ENCODE assay signal across 37 cellular contexts in genomic region chr18:1394426-1394825, GRCh38.
"Had no signal": no experiment of that assay in that cellular context is flagged by ENCODE, and none has a peak within 500 bp of the region (broad histone marks: within the 10 kb centered on the region; RNA-seq: fewer than 3 reads in every experiment).

No MANE protein-coding gene starts in this region.

- H3K4me1 Mint-ChIP-seq: activated CD4-positive, alpha-beta T cell treated with anti-CD3 and anti-CD28 coated beads for 36 hours; activated CD4-positive, alpha-beta T cell treated with anti-CD3 and anti-CD28 coated beads, Interleukin-2, amount 10 ng/mL, durations not matched to agents 7 days and 5 days; activated naive CD8-positive, alpha-beta T cell treated with anti-CD3 and anti-CD28 coated beads, Interleukin-2, amount 10 ng/mL, durations not matched to agents 7 days and 5 days; activated naive CD8-positive, alpha-beta T cell treated with anti-CD3 and anti-CD28 coated beads, Interleukin-2, amount 50 U/mL, for 24 hours; activated T-helper 17 cell treated with anti-CD3 and anti-CD28 coated beads, Interleukin-2, amount 50 U/mL, for 72 hours; brain; central memory CD8-positive, alpha-beta T cell; WTC11 had no signal

- H3K9me3 ChIP-seq: ascending aorta had no signal

- H3K9me3 Mint-ChIP-seq: activated CD4-positive, alpha-beta memory T cell treated with anti-CD3 and anti-CD28 coated beads for 36 hours; activated CD4-positive, alpha-beta T cell treated with anti-CD3 and anti-CD28 coated beads, Interleukin-2, amount 10 ng/mL, durations not matched to agents 7 days and 5 days; activated CD8-positive, alpha-beta T cell treated with anti-CD3 and anti-CD28 coated beads for 36 hours; activated naive CD4-positive, alpha-beta T cell treated with anti-CD3 and anti-CD28 coated beads for 36 hours; activated T-helper 1 cell treated with anti-CD3 and anti-CD28 coated beads, Interleukin-12 subunit alpha, Interleukin-12 subunit beta, Interleukin-2, Interleukin-4 antibody, amounts not matched to agents 30 ng/mL and 10 ng/mL and 1 ng/mL, durations not matched to agents 14 hours and 24 hours and 36 hours; T-helper 1 cell treated with Interleukin-12 subunit alpha and Interleukin-12 subunit beta and Interleukin-4 antibody, amounts not matched to agents 30 μg/mL and 1 μg/mL, for 36 hours had no signal

- ATAC-seq: activated CD4-positive, alpha-beta T cell treated with anti-CD3 and anti-CD28 coated beads for 36 hours; activated CD4-positive, CD25-positive, alpha-beta regulatory T cell treated with anti-CD3 and anti-CD28 coated beads, Interleukin-2, amount 50 U/mL, for 24 hours; activated CD8-positive, alpha-beta T cell treated with anti-CD3 and anti-CD28 coated beads for 36 hours; activated naive CD8-positive, alpha-beta T cell treated with anti-CD3 and anti-CD28 coated beads, Interleukin-2, amount 50 U/mL, for 24 hours; activated T-cell treated with anti-CD3 and anti-CD28 coated beads, Interleukin-2, amount 50 U/mL, for 4 hours; activated T-cell treated with anti-CD3 and anti-CD28 coated beads, Interleukin-2, amount 50 U/mL, for 72 hours; activated T-helper 17 cell treated with anti-CD3 and anti-CD28 coated beads, Interleukin-2, amount 50 U/mL, for 72 hours; WTC11 had no signal

- DNase-seq: activated CD4-positive, alpha-beta memory T cell treated with anti-CD3 and anti-CD28 coated beads for 36 hours; activated CD4-positive, alpha-beta T cell treated with anti-CD3 and anti-CD28 coated beads for 1 hour; activated CD4-positive, alpha-beta T cell treated with anti-CD3 and anti-CD28 coated beads for 36 hours; activated CD4-positive, alpha-beta T cell treated with anti-CD3 and anti-CD28 coated beads for 48 hours; activated CD4-positive, alpha-beta T cell treated with anti-CD3 and anti-CD28 coated beads, Interleukin-2, amount 10 ng/mL, durations not matched to agents 7 days and 5 days; activated CD4-positive, CD25-positive, alpha-beta regulatory T cell; activated CD8-positive, alpha-beta memory T cell treated with anti-CD3 and anti-CD28 coated beads, Interleukin-2, amount 50 U/mL, for 4 hours; activated CD8-positive, alpha-beta T cell treated with anti-CD3 and anti-CD28 coated beads for 36 hours; activated effector memory CD4-positive, alpha-beta T cell treated with anti-CD3 and anti-CD28 coated beads, Interleukin-2, amount 50 U/mL, for 16 hours; activated gamma-delta T cell treated with Interleukin-2 at 50 U/mL for 16 hours; activated naive CD4-positive, alpha-beta T cell; activated naive CD4-positive, alpha-beta T cell treated with anti-CD3 and anti-CD28 coated beads for 36 hours; activated naive CD4-positive, alpha-beta T cell treated with anti-CD3 and anti-CD28 coated beads, Interleukin-2, amount 50 U/mL, for 16 hours; activated naive CD8-positive, alpha-beta T cell treated with anti-CD3 and anti-CD28 coated beads, Interleukin-2, amount 10 ng/mL, durations not matched to agents 7 days and 5 days; activated naive CD8-positive, alpha-beta T cell treated with anti-CD3 and anti-CD28 coated beads, Interleukin-2, amount 50 U/mL, for 24 hours; activated T-cell treated with anti-CD3 and anti-CD28 coated beads for 4 hours; activated T-cell treated with anti-CD3 and anti-CD28 coated beads, Interleukin-2, amount 50 U/mL, for 1 hour; activated T-cell treated with anti-CD3 and anti-CD28 coated beads, Interleukin-2, amount 50 U/mL, for 4 hours; activated T-cell treated with anti-CD3 and anti-CD28 coated beads, Interleukin-2, amount 50 U/mL, for 72 hours; amygdala; anterior cingulate cortex; caudate nucleus; cerebellar nuclear complex; T-helper 2 cell; T-helper 9 cell; WERI-Rb-1 had no signal

- H3K27ac ChIP-seq: ascending aorta, cardiac muscle cell, WERI-Rb-1 had no signal

- H3K27ac Mint-ChIP-seq: activated CD4-positive, alpha-beta memory T cell treated with anti-CD3 and anti-CD28 coated beads for 36 hours; activated CD4-positive, alpha-beta T cell treated with anti-CD3 and anti-CD28 coated beads for 36 hours; activated CD4-positive, alpha-beta T cell treated with anti-CD3 and anti-CD28 coated beads, Interleukin-2, amount 10 ng/mL, durations not matched to agents 7 days and 5 days; activated CD8-positive, alpha-beta T cell treated with anti-CD3 and anti-CD28 coated beads for 36 hours; activated naive CD4-positive, alpha-beta T cell treated with anti-CD3 and anti-CD28 coated beads for 36 hours; activated naive CD8-positive, alpha-beta T cell; activated naive CD8-positive, alpha-beta T cell treated with anti-CD3 and anti-CD28 coated beads, Interleukin-2, amount 10 ng/mL, durations not matched to agents 7 days and 5 days; activated naive CD8-positive, alpha-beta T cell treated with anti-CD3 and anti-CD28 coated beads, Interleukin-2, amount 50 U/mL, for 24 hours; activated T-cell treated with anti-CD3 and anti-CD28 coated beads, Interleukin-2, amount 50 U/mL, for 72 hours; activated T-helper 1 cell treated with anti-CD3 and anti-CD28 coated beads, Interleukin-12 subunit alpha, Interleukin-12 subunit beta, Interleukin-2, Interleukin-4 antibody, amounts not matched to agents 30 ng/mL and 10 ng/mL and 1 ng/mL, durations not matched to agents 14 hours and 24 hours and 36 hours; activated T-helper 17 cell treated with anti-CD3 and anti-CD28 coated beads, Interleukin-2, amount 50 U/mL, for 72 hours; brain; T-helper 1 cell treated with Interleukin-12 subunit alpha and Interleukin-12 subunit beta and Interleukin-4 antibody, amounts not matched to agents 30 μg/mL and 1 μg/mL, for 36 hours; T-helper 2 cell treated with Interferon-gamma antibody and Interleukin-4, amounts not matched to agents 5 μg/mL and 100 μg/mL, for 36 hours; WTC11 had no signal

- H3K4me1 ChIP-seq: ascending aorta had no signal

- H3K27me3 ChIP-seq: ascending aorta, cardiac muscle cell had no signal

- H3K4me3 Mint-ChIP-seq: activated CD4-positive, alpha-beta memory T cell treated with anti-CD3 and anti-CD28 coated beads for 36 hours; activated CD4-positive, alpha-beta T cell treated with anti-CD3 and anti-CD28 coated beads for 36 hours; activated CD4-positive, alpha-beta T cell treated with anti-CD3 and anti-CD28 coated beads, Interleukin-2, amount 10 ng/mL, durations not matched to agents 7 days and 5 days; activated CD8-positive, alpha-beta T cell treated with anti-CD3 and anti-CD28 coated beads for 36 hours; activated naive CD4-positive, alpha-beta T cell treated with anti-CD3 and anti-CD28 coated beads for 36 hours; activated naive CD8-positive, alpha-beta T cell; activated naive CD8-positive, alpha-beta T cell treated with anti-CD3 and anti-CD28 coated beads, Interleukin-2, amount 10 ng/mL, durations not matched to agents 7 days and 5 days; activated naive CD8-positive, alpha-beta T cell treated with anti-CD3 and anti-CD28 coated beads, Interleukin-2, amount 50 U/mL, for 24 hours; activated T-cell treated with anti-CD3 and anti-CD28 coated beads, Interleukin-2, amount 50 U/mL, for 4 hours; activated T-cell treated with anti-CD3 and anti-CD28 coated beads, Interleukin-2, amount 50 U/mL, for 72 hours; activated T-helper 1 cell treated with anti-CD3 and anti-CD28 coated beads, Interleukin-12 subunit alpha, Interleukin-12 subunit beta, Interleukin-2, Interleukin-4 antibody, amounts not matched to agents 30 ng/mL and 10 ng/mL and 1 ng/mL, durations not matched to agents 14 hours and 24 hours and 36 hours; activated T-helper 17 cell treated with anti-CD3 and anti-CD28 coated beads, Interleukin-2, amount 50 U/mL, for 72 hours; brain; central memory CD8-positive, alpha-beta T cell; T-helper 1 cell treated with Interleukin-12 subunit alpha and Interleukin-12 subunit beta and Interleukin-4 antibody, amounts not matched to agents 30 μg/mL and 1 μg/mL, for 36 hours; T-helper 2 cell treated with Interferon-gamma antibody and Interleukin-4, amounts not matched to agents 5 μg/mL and 100 μg/mL, for 36 hours; WTC11 had no signal

- H3K4me3 ChIP-seq: ascending aorta, cardiac muscle cell had no signal

- H3K36me3 Mint-ChIP-seq: activated CD4-positive, alpha-beta memory T cell treated with anti-CD3 and anti-CD28 coated beads for 36 hours; activated naive CD8-positive, alpha-beta T cell; activated naive CD8-positive, alpha-beta T cell treated with anti-CD3 and anti-CD28 coated beads, Interleukin-2, amount 10 ng/mL, durations not matched to agents 7 days and 5 days; brain; WTC11 had no signal

- H3K36me3 ChIP-seq: ascending aorta, cardiac muscle cell, WERI-Rb-1 had no signal

- H3K27me3 Mint-ChIP-seq: activated CD4-positive, alpha-beta memory T cell treated with anti-CD3 and anti-CD28 coated beads for 36 hours; activated CD4-positive, alpha-beta T cell treated with anti-CD3 and anti-CD28 coated beads, Interleukin-2, amount 10 ng/mL, durations not matched to agents 7 days and 5 days; activated CD8-positive, alpha-beta T cell treated with anti-CD3 and anti-CD28 coated beads for 36 hours; activated naive CD8-positive, alpha-beta T cell; activated naive CD8-positive, alpha-beta T cell treated with anti-CD3 and anti-CD28 coated beads, Interleukin-2, amount 10 ng/mL, durations not matched to agents 7 days and 5 days; activated naive CD8-positive, alpha-beta T cell treated with anti-CD3 and anti-CD28 coated beads, Interleukin-2, amount 50 U/mL, for 24 hours; activated T-helper 17 cell treated with anti-CD3 and anti-CD28 coated beads, Interleukin-2, amount 50 U/mL, for 72 hours; central memory CD8-positive, alpha-beta T cell had no signal
